8 cellular contexts compared by ENCODE assay signal in the genomic region with DNA sequence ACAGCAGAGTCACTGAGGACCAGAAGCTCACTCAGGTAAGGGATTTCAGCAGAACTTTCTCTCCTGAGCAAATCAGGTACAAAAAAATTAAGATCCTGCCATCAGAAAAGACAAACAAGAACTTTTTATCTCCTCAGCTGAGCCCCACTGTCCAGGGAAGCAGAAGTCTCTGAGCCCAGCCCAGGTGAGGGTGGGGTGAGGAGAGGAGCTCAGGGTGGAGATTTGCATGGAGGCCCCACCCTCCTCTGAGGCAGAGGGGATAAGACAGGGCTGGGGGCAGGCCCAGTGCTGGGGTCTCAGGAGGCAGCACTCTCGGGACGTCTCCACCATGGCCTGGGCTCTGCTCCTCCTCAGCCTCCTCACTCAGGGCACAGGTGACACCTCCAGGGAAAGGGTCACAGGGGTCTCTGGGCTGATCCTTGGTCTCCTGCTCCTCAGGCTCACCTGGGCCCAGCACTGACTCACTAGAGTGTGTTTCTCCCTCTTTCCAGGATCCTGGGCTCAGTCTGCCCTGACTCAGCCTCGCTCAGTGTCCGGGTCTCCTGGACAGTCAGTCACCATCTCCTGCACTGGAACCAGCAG.
A peak's percentile ranks its signal among the peaks of the same experiment; 100 is the strongest.
DNase-seq lines count a peak whose midpoint lies in the region; ATAC-seq and TF ChIP-seq lines count a peak whose summit lies in the region.
"Not testable (repeated sequence)": the region's sequence is repeated elsewhere in the genome, so short reads cannot be mapped to it uniquely, and the experiment has no call there.

No MANE protein-coding gene starts in this region.

- peaks cover 34 to 64% (median 47%) of the 10 kb centered on the region in 4 donors for H3K4me1 Mint-ChIP-seq in CD4-positive, alpha-beta memory T cell
- H3K4me1 Mint-ChIP-seq in GM23338 = not testable (repeated sequence)
- H3K4me1 Mint-ChIP-seq in activated CD8-positive, alpha-beta memory T cell treated with anti-CD3 and anti-CD28 coated beads, Interleukin-2, amount 10 ng/mL, durations not matched to agents 7 days and 5 days = peaks cover 28% of the 10 kb centered on the region
- peaks cover 74 to 81% of the 10 kb centered on the region in 2 donors for H3K4me1 Mint-ChIP-seq in natural killer cell

- H3K27me3 ChIP-seq in BLaER1; CD4-positive, alpha-beta memory T cell (ENCODE audit: insufficient read depth, low read length): not testable (repeated sequence)
- peaks cover 87% of the 10 kb centered on the region for H3K27me3 ChIP-seq in GM23338 (ENCODE audit: insufficient read depth)

- peaks cover 41% of the 10 kb centered on the region for H3K4me1 ChIP-seq in BLaER1
- peaks cover 55% of the 10 kb centered on the region for H3K4me1 ChIP-seq in CD4-positive, alpha-beta memory T cell (ENCODE audit: insufficient read depth, low read length)
- not testable (repeated sequence) for H3K4me1 ChIP-seq in GM23338 (ENCODE audit: insufficient read depth)

- peak overlapping the region; percentile 29 to 94 (median 65) for H3K27ac Mint-ChIP-seq in CD4-positive, alpha-beta memory T cell
- not testable (repeated sequence) for H3K27ac Mint-ChIP-seq in GM23338; activated CD8-positive, alpha-beta memory T cell treated with anti-CD3 and anti-CD28 coated beads, Interleukin-2, amount 10 ng/mL, durations not matched to agents 7 days and 5 days
- peak overlapping the region; percentile 88 to 92 for H3K27ac Mint-ChIP-seq in natural killer cell

- not testable (repeated sequence) for H3K4me3 ChIP-seq in BLaER1; CD4-positive, alpha-beta memory T cell (ENCODE audit: low read length in 2 of 2); GM23338; coronary artery

- DNase-seq in CD4-positive, alpha-beta memory T cell; GM23338 (ENCODE audit: low spot score); natural killer cell: not testable (repeated sequence)
- peak; percentile 36 for DNase-seq in activated CD8-positive, alpha-beta memory T cell treated with anti-CD3 and anti-CD28 coated beads, Interleukin-2, amount 10 ng/mL, durations not matched to agents 7 days and 5 days
- DNase-seq in coronary artery (ENCODE audit: low spot score) = peak; percentile 12
- peak; percentile 44 for DNase-seq in islet precursor cell
- DNase-seq in posterior vena cava (ENCODE audit: low spot score) = peak; percentile 56

- peak overlapping the region; percentile 40 for H3K4me2 ChIP-seq in BLaER1
- not testable (repeated sequence) for H3K4me2 ChIP-seq in GM23338

- H3K27ac ChIP-seq in BLaER1 = peak overlapping the region; percentile 22; the same call in 1 of the 2 replicates
- not testable (repeated sequence) for H3K27ac ChIP-seq in CD4-positive, alpha-beta memory T cell (ENCODE audit: low read depth, low read length); GM23338 (ENCODE audit: low read depth); coronary artery

- H3K36me3 Mint-ChIP-seq in CD4-positive, alpha-beta memory T cell; GM23338 (ENCODE audit: low read depth); activated CD8-positive, alpha-beta memory T cell treated with anti-CD3 and anti-CD28 coated beads, Interleukin-2, amount 10 ng/mL, durations not matched to agents 7 days and 5 days; natural killer cell: not testable (repeated sequence)

- not testable (repeated sequence) for H4K20me1 ChIP-seq in BLaER1; GM23338 (replicated peaks; ENCODE audit: insufficient read depth)

- POLR2A ChIA-PET in CD4-positive, alpha-beta memory T cell (lab: Charles Lee; ENCODE audit: partially characterized antibody) = interaction anchor here (1.5 to 7.7 kb wide), 4 partner anchors 18 to 39 kb away, joined by 3 to 127 read pairs (median 31); no protein-coding TSS in a partner anchor

- H3K9me3 ChIP-seq in BLaER1 = peaks cover 19% of the 10 kb centered on the region
- H3K9me3 ChIP-seq in CD4-positive, alpha-beta memory T cell (ENCODE audit: control insufficient read depth in 1 of 2, low read length in 2 of 2) = not testable (repeated sequence)

- intact Hi-C loops in CD4-positive, alpha-beta memory T cell (cut with micrococcal nuclease); natural killer cell (cut with micrococcal nuclease); posterior vena cava (cut with DNase I): not testable (repeated sequence)

- TF ChIP-seq CTCF in GM23338 (conservative IDR thresholded peaks at IDR 0.05; ENCODE audit: low read depth in 2 of 2); coronary artery (IDR thresholded peaks at IDR 0.05); natural killer cell (IDR thresholded peaks at IDR 0.05): not testable (repeated sequence)

- H3K79me2 ChIP-seq in GM23338 (replicated peaks; ENCODE audit: insufficient read depth) = not testable (repeated sequence)

- not testable (repeated sequence) for H3F3A ChIP-seq in GM23338 (replicated peaks; ENCODE audit: low read depth)

- H3K9ac ChIP-seq in BLaER1 = not testable (repeated sequence)

- H3K36me3 ChIP-seq in BLaER1; CD4-positive, alpha-beta memory T cell (ENCODE audit: insufficient read depth, low read length); GM23338 (ENCODE audit: insufficient read depth): not testable (repeated sequence)

- not testable (repeated sequence) for H3K27me3 Mint-ChIP-seq in CD4-positive, alpha-beta memory T cell; activated CD8-positive, alpha-beta memory T cell treated with anti-CD3 and anti-CD28 coated beads, Interleukin-2, amount 10 ng/mL, durations not matched to agents 7 days and 5 days; natural killer cell (ENCODE audit: low read depth in 2 of 2)
- peaks cover 47% of the 10 kb centered on the region for H3K27me3 Mint-ChIP-seq in GM23338 (ENCODE audit: insufficient read depth, low read depth, poor library complexity)

- not testable (repeated sequence) for H2AFZ ChIP-seq in GM23338

- CTCF ChIA-PET in CD4-positive, alpha-beta memory T cell (lab: Charles Lee; ENCODE audit: partially characterized antibody) = interaction anchor here (1.0 to 9.1 kb wide), 5 partner anchors 15 to 46 kb away, joined by 3 to 164 read pairs (median 3); no protein-coding TSS in a partner anchor
- CTCF ChIA-PET in activated CD8-positive, alpha-beta memory T cell treated with anti-CD3 and anti-CD28 coated beads, Interleukin-2, amount 10 ng/mL, durations not matched to agents 7 days and 5 days (lab: Charles Lee) = interaction anchor here (1.1 to 1.3 kb wide), 2 partner anchors 85 to 92 kb away, joined by 3 to 5 read pairs; no protein-coding TSS in a partner anchor

- peak; percentile 49 for ATAC-seq in GM23338
- ATAC-seq in activated CD8-positive, alpha-beta memory T cell treated with anti-CD3 and anti-CD28 coated beads, Interleukin-2, amount 10 ng/mL, durations not matched to agents 7 days and 5 days; natural killer cell: not testable (repeated sequence)

- peak overlapping the region in 5 of 8 donors; percentile 17 to 66 (median 29) for H3K4me3 Mint-ChIP-seq in CD4-positive, alpha-beta memory T cell
- H3K4me3 Mint-ChIP-seq in GM23338; activated CD8-positive, alpha-beta memory T cell treated with anti-CD3 and anti-CD28 coated beads, Interleukin-2, amount 10 ng/mL, durations not matched to agents 7 days and 5 days: not testable (repeated sequence)
- peak overlapping the region; percentile 76 for H3K4me3 Mint-ChIP-seq in natural killer cell

- not testable (repeated sequence) for H3K9me2 ChIP-seq in GM23338 (ENCODE audit: insufficient read depth)

- H3K9me3 Mint-ChIP-seq in CD4-positive, alpha-beta memory T cell; GM23338; activated CD8-positive, alpha-beta memory T cell treated with anti-CD3 and anti-CD28 coated beads, Interleukin-2, amount 10 ng/mL, durations not matched to agents 7 days and 5 days (ENCODE audit: low read depth); natural killer cell: not testable (repeated sequence)
